In the genomic region with DNA sequence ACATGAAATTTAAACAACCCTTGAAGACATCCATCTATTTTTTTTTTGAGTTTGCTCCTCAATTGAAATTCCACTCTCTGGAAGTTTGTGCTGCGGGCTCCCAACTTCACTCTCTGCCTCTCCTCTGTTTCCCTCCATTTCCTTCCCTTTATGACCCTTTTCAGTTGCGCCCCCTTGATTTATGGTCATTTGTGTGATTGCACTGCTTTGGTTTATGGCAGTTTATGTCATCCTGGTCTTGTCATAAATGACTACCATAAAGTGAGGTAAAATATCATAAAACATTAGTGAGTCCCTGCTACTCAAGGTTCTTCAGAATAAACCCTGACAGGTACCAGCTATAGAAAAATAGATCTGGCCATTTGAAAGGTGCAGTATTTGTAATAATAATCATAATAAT, we compare ENCODE assay signal across 25 cellular contexts.
DNase-seq lines count a peak whose midpoint lies in the region; ATAC-seq, FAIRE-seq and TF ChIP-seq lines count a peak whose summit lies in the region.
"Had no signal": no experiment of that assay in that cellular context is flagged by ENCODE, and none has a peak within 500 bp of the region (broad histone marks: within the 10 kb centered on the region; RNA-seq: fewer than 3 reads in every experiment).

No MANE protein-coding gene starts in this region.

- intact Hi-C loops in OCI-LY7 (cut with micrococcal nuclease; ENCODE audit: unreplicated experiment) = no loop called here

- CTCF ChIA-PET in OCI-LY7 (lab: Charles Lee; ENCODE audit: unreplicated experiment) = no interaction called here

- H3K4me1 ChIP-seq in OCI-LY7 (ENCODE audit: insufficient read depth, low read length, poor library complexity, severe bottlenecking) = no peaks in the 10 kb centered on the region
- H3K4me1 ChIP-seq: adrenal gland, parathyroid adenoma, tibial nerve had no signal

- no peaks in the 10 kb centered on the region for H3K36me3 ChIP-seq in OCI-LY7 (ENCODE audit: insufficient read depth, low read length)
- H3K36me3 ChIP-seq: adrenal gland, tibial nerve had no signal

- no peak overlapping the region for H3K4me2 ChIP-seq in OCI-LY7 (ENCODE audit: low read length)

- peak; percentile 13 for TF ChIP-seq CTCF in D721Med (IDR thresholded peaks at IDR 0.05; ENCODE audit: insufficient read depth, missing control alignments)
- TF ChIP-seq CTCF in OCI-LY7 (conservative IDR thresholded peaks at IDR 0.05; ENCODE audit: low read length) = peak; percentile 69

- DNase-seq in D721Med (ENCODE audit: insufficient read length, low spot score) (no peak), OCI-LY7 (ENCODE audit: low spot score) (peak; percentile 22), germinal center (ENCODE audit: low spot score) (peak; percentile 4), AG08396 (ENCODE audit: low spot score) (no peak), NCI-H146 treated with DMSO at 0.1 percent for 48 hours (lab: John Stamatoyannopoulos, UW; ENCODE audit: unreplicated experiment) (no peak)
- no peak for DNase-seq in central memory CD4-positive, alpha-beta T cell
- no peak for DNase-seq in stimulated activated CD4-positive, alpha-beta T cell treated with anti-CD3 and anti-CD28 coated beads, Interleukin-4, amount 100 ng/mL, for 4 hours
- DNase-seq: activated CD4-positive, alpha-beta T cell treated with anti-CD3 and anti-CD28 coated beads, Interleukin-2, amount 10 ng/mL, durations not matched to agents 7 days and 5 days; activated CD8-positive, alpha-beta memory T cell treated with anti-CD3 and anti-CD28 coated beads, Interleukin-2, amount 50 U/mL, for 48 hours; activated gamma-delta T cell; AML-193; dermis blood vessel endothelial cell; HCEC 1CT; Kasumi-1; NCI-H1417 treated with DMSO at 0.1 percent for 48 hours; NCI-H2171; NCI-H69; stimulated activated CD4-positive, alpha-beta T cell treated with anti-CD3 and anti-CD28 coated beads, Interleukin-1b, Interleukin-23, amount 100 ng/mL, for 48 hours; stimulated activated naive CD8-positive, alpha-beta T cell treated with anti-CD3 and anti-CD28 coated beads, Interleukin-15, Interleukin-2, amounts not matched to agents 100 U/mL and 50 U/mL, for 24 hours; SW 1271 had no signal

- H3K4me3 ChIP-seq in OCI-LY7 (ENCODE audit: low read depth, low read length, poor library complexity, severe bottlenecking) = no peak overlapping the region
- H3K4me3 ChIP-seq: adrenal gland, tibial nerve had no signal

- H2AFZ ChIP-seq in OCI-LY7 (ENCODE audit: low read length) = no peak overlapping the region
- H2AFZ ChIP-seq: parathyroid adenoma had no signal

- H3K27ac ChIP-seq in OCI-LY7 (ENCODE audit: low read depth, low read length, poor library complexity, severe bottlenecking) = no peak overlapping the region
- H3K27ac ChIP-seq: adrenal gland, parathyroid adenoma, tibial nerve had no signal

- POLR2A ChIA-PET in OCI-LY7 (lab: Charles Lee) = no interaction called here

- FAIRE-seq in D721Med (lab: Jason Lieb, UNC) = no peak
- FAIRE-seq: GM12892 had no signal

- no peaks in the 10 kb centered on the region for H4K20me1 ChIP-seq in OCI-LY7 (ENCODE audit: insufficient read depth, low read length)

- no peaks in the 10 kb centered on the region for H3K79me2 ChIP-seq in OCI-LY7 (ENCODE audit: insufficient read depth, low read depth, low read length)
- H3K79me2 ChIP-seq: parathyroid adenoma had no signal

- peak; percentile 52 for ATAC-seq in HG03159 (IDR thresholded peaks at IDR 0.05; ENCODE audit: unreplicated experiment)
- ATAC-seq: stimulated activated naive CD8-positive, alpha-beta T cell treated with anti-CD3 and anti-CD28 coated beads, Interleukin-15, Interleukin-2, amounts not matched to agents 100 U/mL and 50 U/mL, for 24 hours had no signal

- no TSS peak for BruUV-seq in OCI-LY7 (replicated peaks; lab: Mats Ljungman, UMichigan)

- no peaks in the 10 kb centered on the region for H3K9me3 ChIP-seq in OCI-LY7 (ENCODE audit: low read length)
- H3K9me3 ChIP-seq: adrenal gland had no signal

- no peaks in the 10 kb centered on the region for H3K9me2 ChIP-seq in OCI-LY7 (ENCODE audit: insufficient read depth, low read length)

Comparison
In these comparisons a context has a peak if more than half of its experiments do, and no peak if none do; other contexts are left out.
1. DNase-seq: peak in OCI-LY7 (single experiment) and germinal center (single experiment); none in D721Med (single experiment), AG08396 (single experiment), central memory CD4-positive, alpha-beta T cell (single experiment), stimulated activated CD4-positive, alpha-beta T cell treated with anti-CD3 and anti-CD28 coated beads, Interleukin-4, amount 100 ng/mL, for 4 hours (0 of 2) and NCI-H146 treated with DMSO at 0.1 percent for 48 hours (single experiment).